ENCODE assay signal across 8 cellular contexts in genomic region chr6:144739873-144740272, GRCh38.
"Had no signal": no experiment of that assay in that cellular context is flagged by ENCODE, and none has a peak within 500 bp of the region (broad histone marks: within the 10 kb centered on the region; RNA-seq: fewer than 3 reads in every experiment).

No MANE protein-coding gene starts in this region.

- H3K4me3 Mint-ChIP-seq: GM23338, HFFc6 had no signal

- H3K4me3 ChIP-seq: GM23338, HAP-1 had no signal

- H3K4me2 ChIP-seq: GM23338 had no signal

- H3K9me3 Mint-ChIP-seq: GM23338, HFFc6 had no signal

- H2AFZ ChIP-seq: GM23338 had no signal

- DNase-seq: H7, HFFc6, IMR-90, KBM-7 had no signal

- ATAC-seq: GM23338, HCT116 had no signal

- H3K9me3 ChIP-seq: HAP-1 had no signal

- H3K27ac ChIP-seq: HL-60 had no signal

- H3K27ac Mint-ChIP-seq: GM23338, HFFc6 had no signal
